ENCODE assay signal across 21 cellular contexts in the genomic region with DNA sequence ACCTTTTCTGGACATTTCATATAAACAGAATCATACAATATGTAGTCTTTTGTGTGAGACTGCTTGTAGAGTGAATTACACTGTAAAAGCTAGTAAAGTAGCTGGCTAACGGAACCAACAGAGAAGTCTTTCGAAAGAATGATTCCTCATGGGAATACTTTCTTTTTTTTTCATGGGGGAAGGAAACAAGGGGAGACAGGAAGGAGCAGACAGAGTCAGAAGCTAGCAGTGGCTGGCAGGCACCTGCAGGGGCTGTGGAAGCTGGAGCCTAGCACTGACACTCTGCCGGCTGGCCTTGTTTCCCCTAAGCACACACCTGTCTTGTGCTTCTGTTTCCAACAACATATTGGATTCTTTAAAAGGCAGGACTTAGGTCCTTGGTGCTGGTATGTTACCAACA. TPM values are rescaled to one million over a fixed set of nuclear protein-coding genes. Genes with fewer than 3 reads are reported as not detected.
DNase-seq lines count a peak whose midpoint lies in the region; ATAC-seq and TF ChIP-seq lines count a peak whose summit lies in the region.
"Had no signal": no experiment of that assay in that cellular context is flagged by ENCODE, and none has a peak within 500 bp of the region (broad histone marks: within the 10 kb centered on the region; RNA-seq: fewer than 3 reads in every experiment).

No MANE protein-coding gene starts in this region.

- TF ChIP-seq CTCF in fibroblast of villous mesenchyme (IDR thresholded peaks at IDR 0.05; ENCODE audit: insufficient read depth, low read depth, low read length) (no peak), psoas muscle (IDR thresholded peaks at IDR 0.05) (no peak)

- H3K4me1 Mint-ChIP-seq in activated T-helper 17 cell treated with anti-CD3 and anti-CD28 coated beads, Interleukin-2, amount 50 U/mL, for 72 hours, result no peaks in the 10 kb centered on the region
- H3K4me1 Mint-ChIP-seq: activated naive CD4-positive, alpha-beta T cell treated with anti-CD3 and anti-CD28 coated beads, Interleukin-2, amount 10 ng/mL, durations not matched to agents 7 days and 5 days had no signal

- H4K20me1 ChIP-seq in GM23248 (ENCODE audit: insufficient read depth), result no peaks in the 10 kb centered on the region

- H3K36me3 ChIP-seq in GM23248 (ENCODE audit: low read depth), result peaks cover 12% of the 10 kb centered on the region; the same call in 1 of the 2 replicates
- H3K36me3 ChIP-seq in psoas muscle (ENCODE audit: insufficient read depth in 1 of 2, low read depth in 1 of 2), result peaks cover 0 to 70% of the 10 kb centered on the region in 2 donors

- H3K4me2 ChIP-seq in GM23248 (ENCODE audit: unreplicated experiment), result no peak overlapping the region

- no peaks in the 10 kb centered on the region for H3K9me3 Mint-ChIP-seq in activated T-helper 17 cell treated with anti-CD3 and anti-CD28 coated beads, Interleukin-2, amount 50 U/mL, for 72 hours
- H3K9me3 Mint-ChIP-seq: activated naive CD4-positive, alpha-beta T cell treated with anti-CD3 and anti-CD28 coated beads, Interleukin-2, amount 10 ng/mL, durations not matched to agents 7 days and 5 days; CD8-positive, alpha-beta T cell; effector memory CD8-positive, alpha-beta T cell had no signal

- in situ Hi-C loops in GM23248 (cut with MboI), result no loop called here

- H3K27me3 Mint-ChIP-seq in activated T-helper 17 cell treated with anti-CD3 and anti-CD28 coated beads, Interleukin-2, amount 50 U/mL, for 72 hours, result no peaks in the 10 kb centered on the region
- H3K27me3 Mint-ChIP-seq: activated naive CD4-positive, alpha-beta T cell treated with anti-CD3 and anti-CD28 coated beads, Interleukin-2, amount 10 ng/mL, durations not matched to agents 7 days and 5 days; effector memory CD8-positive, alpha-beta T cell had no signal

- DNase-seq in GM23248 (peak; percentile 18), fibroblast of villous mesenchyme (ENCODE audit: low read depth) (peak; percentile 25), psoas muscle (no peak), posterior vena cava (ENCODE audit: low spot score) (no peak), substantia nigra (lab: John Stamatoyannopoulos, UW) (no peak)
- DNase-seq: activated CD4-positive, CD25-positive, alpha-beta regulatory T cell treated with anti-CD3 and anti-CD28 coated beads, Interleukin-2, amount 50 U/mL, for 72 hours; activated CD8-positive, alpha-beta memory T cell treated with anti-CD3 and anti-CD28 coated beads for 24 hours; activated naive CD4-positive, alpha-beta T cell treated with anti-CD3 and anti-CD28 coated beads, Interleukin-2, amount 10 ng/mL, durations not matched to agents 7 days and 5 days; activated T-cell treated with anti-CD3 and anti-CD28 coated beads, Interleukin-2, amount 50 U/mL, for 48 hours; CD8-positive, alpha-beta T cell; DMS79; effector memory CD8-positive, alpha-beta T cell; hippocampal formation; lower lobe of right lung; NCI-H1105 treated with DMSO at 0.1 percent for 48 hours; NCI-H2081 treated with DMSO at 0.1 percent for 48 hours; NCI-H526; occipital lobe had no signal

- H3K4me3 ChIP-seq in GM23248 (no peak overlapping the region), fibroblast of villous mesenchyme (ENCODE audit: low read depth, low read length) (no peak overlapping the region), psoas muscle (no peak overlapping the region)
- H3K4me3 ChIP-seq: lower lobe of right lung, thoracic aorta had no signal

- peaks cover 8% of the 10 kb centered on the region for H3F3A ChIP-seq in GM23248 (ENCODE audit: insufficient read depth)

- no peak for ATAC-seq in activated T-helper 17 cell treated with anti-CD3 and anti-CD28 coated beads, Interleukin-2, amount 50 U/mL, for 72 hours (replicated peaks)
- ATAC-seq in psoas muscle (peak in 3 of 4 donors; percentile 46 to 58 (median 56)), GM21528 (IDR thresholded peaks at IDR 0.05; ENCODE audit: low FRiP score, unreplicated experiment) (no peak)
- ATAC-seq: CD8-positive, alpha-beta T cell; effector memory CD8-positive, alpha-beta T cell; lower lobe of right lung had no signal

- 64 to 69% methylated on average over 3 of the region's 3 CpGs for WGBS in GM23248 (ENCODE audit: low coverage in 1 of 2, low lambda C conversion rate in 2 of 2, missing lambda C conversion rate in 2 of 2), 2 experiments
- 30 to 35% (median 33%) methylated on average over 3 of the region's 3 CpGs for WGBS in psoas muscle, 3 donors

- peaks cover 9% of the 10 kb centered on the region for H3K4me1 ChIP-seq in GM23248 (ENCODE audit: insufficient read depth)
- H3K4me1 ChIP-seq in psoas muscle, result peaks cover 6% of the 10 kb centered on the region

- no peak overlapping the region for H2AFZ ChIP-seq in GM23248

- intact Hi-C loops in psoas muscle (cut with DNase I), result no loop called here
- intact Hi-C loops in posterior vena cava (cut with DNase I), result no loop called here

- H3K27me3 ChIP-seq in GM23248 (replicated peaks; ENCODE audit: insufficient read depth) (no peaks in the 10 kb centered on the region), psoas muscle (ENCODE audit: insufficient read depth in 3 of 3, low read length in 2 of 3) (no peaks in the 10 kb centered on the region)

- no peaks in the 10 kb centered on the region for H3K9me2 ChIP-seq in GM23248 (ENCODE audit: insufficient read depth)

- H3K79me2 ChIP-seq in GM23248 (ENCODE audit: insufficient read depth), result no peaks in the 10 kb centered on the region; the same call in 1 of the 2 replicates

- H3K9me3 ChIP-seq in GM23248 (ENCODE audit: low read depth) (no peaks in the 10 kb centered on the region), psoas muscle (no peaks in the 10 kb centered on the region)
- H3K9me3 ChIP-seq: lower lobe of right lung, thoracic aorta had no signal

- peaks cover 55% of the 10 kb centered on the region for H3K36me3 Mint-ChIP-seq in activated T-helper 17 cell treated with anti-CD3 and anti-CD28 coated beads, Interleukin-2, amount 50 U/mL, for 72 hours (ENCODE audit: low read depth)

- H3K4me3 Mint-ChIP-seq in activated T-helper 17 cell treated with anti-CD3 and anti-CD28 coated beads, Interleukin-2, amount 50 U/mL, for 72 hours, result no peak overlapping the region
- H3K4me3 Mint-ChIP-seq: activated naive CD4-positive, alpha-beta T cell treated with anti-CD3 and anti-CD28 coated beads, Interleukin-2, amount 10 ng/mL, durations not matched to agents 7 days and 5 days; CD8-positive, alpha-beta T cell; effector memory CD8-positive, alpha-beta T cell had no signal

- no peak overlapping the region for H3K27ac ChIP-seq in GM23248
- H3K27ac ChIP-seq in psoas muscle, result no peak overlapping the region
- no peak overlapping the region for H3K27ac ChIP-seq in substantia nigra (ENCODE audit: low read depth, low read length, poor library complexity, severe bottlenecking)
- H3K27ac ChIP-seq: lower lobe of right lung, thoracic aorta had no signal

- no peak overlapping the region for H3K9ac ChIP-seq in GM23248

- H3K27ac Mint-ChIP-seq in activated T-helper 17 cell treated with anti-CD3 and anti-CD28 coated beads, Interleukin-2, amount 50 U/mL, for 72 hours, result peak overlapping the region; percentile 19
- H3K27ac Mint-ChIP-seq: activated naive CD4-positive, alpha-beta T cell treated with anti-CD3 and anti-CD28 coated beads, Interleukin-2, amount 10 ng/mL, durations not matched to agents 7 days and 5 days; CD8-positive, alpha-beta T cell had no signal

RNA-seq across cellular contexts. Expression of gene NOD1, which starts 24.7 kb away (rescaled TPM):
- 8.6 and 11.1 TPM in 2 replicates for total RNA-seq in GM23248 (2014; rRNA removed; shearing (Covaris generic))
- polyA plus RNA-seq in GM23248 (2016; fragmentation: Nextera tagmentation; extraction: Ambion mirVana) (4.4 and 5.9 TPM in 2 replicates), psoas muscle (1 to 10 TPM; 1.7 to 3.3 (median 2.0) TPM)
- total RNA-seq in activated T-helper 17 cell treated with anti-CD3 and anti-CD28 coated beads, Interleukin-2, amount 50 U/mL, for 72 hours, result 10 to 100 TPM; 11.4 to 14.5 TPM
- total RNA-seq in fibroblast of villous mesenchyme (3.9 and 4.8 TPM in 2 replicates), psoas muscle (1 to 10 TPM; 2.5 to 4.1 (median 2.9) TPM), posterior vena cava (10 to 100 TPM; 16.6 to 18.0 TPM)

RNA-seq across cellular contexts. Expression of gene GGCT, which starts 50.8 kb away (rescaled TPM):
- 31.3 and 40.0 TPM in 2 replicates for total RNA-seq in GM23248 (2014; rRNA removed; shearing (Covaris generic))
- 47.9 and 48.8 TPM in 2 replicates for polyA plus RNA-seq in GM23248 (2016; fragmentation: Nextera tagmentation; extraction: Ambion mirVana)
- total RNA-seq in activated T-helper 17 cell treated with anti-CD3 and anti-CD28 coated beads, Interleukin-2, amount 50 U/mL, for 72 hours, result 10 to 100 TPM; 35.5 to 68.3 TPM
- 18.1 and 20.3 TPM in 2 replicates for total RNA-seq in fibroblast of villous mesenchyme
- total RNA-seq in psoas muscle, result 10 to 100 TPM; 16.2 to 20.6 (median 17.0) TPM
- polyA plus RNA-seq in psoas muscle, result 10 to 100 TPM; 30.8 to 55.7 (median 31.8) TPM
- total RNA-seq in posterior vena cava, result 10 to 100 TPM; 19.9 to 22.5 TPM

Comparison
In these comparisons a context has a peak if more than half of its experiments do, and no peak if none do; other contexts are left out.
1. DNase-seq: peak in GM23248 (single experiment) and fibroblast of villous mesenchyme (single experiment); none in psoas muscle (0 of 2), posterior vena cava (single experiment) and substantia nigra (0 of 49).
2. ATAC-seq: peak in psoas muscle (3 of 4); none in activated T-helper 17 cell treated with anti-CD3 and anti-CD28 coated beads, Interleukin-2, amount 50 U/mL, for 72 hours (single experiment) and GM21528 (single experiment).